Comparison of ENCODE assay signal across 6 cellular contexts in the genomic region with DNA sequence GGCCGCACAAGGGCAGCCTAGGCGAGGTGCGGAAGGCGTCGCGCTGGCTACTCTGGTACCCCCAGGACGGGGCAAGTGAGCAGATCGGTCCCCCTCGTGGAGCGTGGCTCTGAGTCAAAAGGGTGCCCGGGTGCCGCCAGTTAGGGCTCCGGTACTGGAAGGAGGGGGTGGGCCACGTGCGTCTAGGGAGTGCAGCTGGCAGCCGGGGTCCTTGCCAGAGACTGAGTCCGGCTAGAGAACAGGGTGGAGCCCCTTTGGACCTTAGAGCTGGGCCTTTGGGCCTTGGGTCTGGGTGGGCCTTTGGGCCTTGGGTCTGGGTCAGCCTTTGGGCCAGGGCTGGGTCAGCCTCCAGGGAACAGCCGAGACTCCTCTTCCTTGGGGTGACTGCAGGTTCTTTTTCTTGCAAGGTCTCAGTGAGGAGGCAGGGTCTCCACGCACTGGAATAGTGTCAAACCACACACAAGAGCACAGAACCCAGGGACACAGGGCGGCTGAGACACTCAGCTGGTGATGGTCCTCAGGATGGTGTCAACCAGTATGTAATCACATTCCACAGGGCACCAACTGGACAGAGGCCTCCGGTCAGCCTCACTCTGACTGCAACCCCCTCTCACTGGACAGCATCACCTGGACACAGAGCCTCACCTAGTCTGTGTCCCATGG.
DNase-seq lines count a peak whose midpoint lies in the region; TF ChIP-seq lines count a peak whose summit lies in the region.
"Not testable (repeated sequence)": the region's sequence is repeated elsewhere in the genome, so short reads cannot be mapped to it uniquely, and the experiment has no call there.

No MANE protein-coding gene starts in this region.

- not testable (repeated sequence) for H3K4ac ChIP-seq in neuronal stem cell (ENCODE audit: low read length)

- H3K27me3 Mint-ChIP-seq in activated CD4-positive, alpha-beta memory T cell treated with anti-CD3 and anti-CD28 coated beads, Interleukin-2, amount 10 ng/mL, durations not matched to agents 7 days and 5 days: peaks cover 19% of the 10 kb centered on the region
- H3K27me3 Mint-ChIP-seq in endodermal cell (ENCODE audit: insufficient read depth) (peaks cover 51% of the 10 kb centered on the region), nephron progenitor cell (ENCODE audit: low read depth, poor library complexity) (peaks cover 56% of the 10 kb centered on the region)

- not testable (repeated sequence) for H3K14ac ChIP-seq in neuronal stem cell (ENCODE audit: low read length)

- not testable (repeated sequence) for H3K27ac Mint-ChIP-seq in activated CD4-positive, alpha-beta memory T cell treated with anti-CD3 and anti-CD28 coated beads, Interleukin-2, amount 10 ng/mL, durations not matched to agents 7 days and 5 days; endodermal cell; nephron progenitor cell

- 67 to 73% methylated on average over 5 to 18 of the region's 21 CpGs for whole genome bisulfite sequencing in endodermal cell (ENCODE audit: insufficient coverage in 1 of 2, insufficient read length in 1 of 2), 2 experiments
- no CpG with 5 or more reads among the region's 21 CpGs for whole genome bisulfite sequencing in neuronal stem cell (ENCODE audit: extremely low coverage in 2 of 2, insufficient read length in 2 of 2, insufficient replicate concordance in 1 of 2), 2 donors

- peak overlapping the region; percentile 73 for H3K23ac ChIP-seq in neuronal stem cell (ENCODE audit: low read depth, low read length, poor library complexity)

- not testable (repeated sequence) for H2AK5ac ChIP-seq in neuronal stem cell (ENCODE audit: low read depth, low read length)

- H3K36me3 ChIP-seq in H7 (replicated peaks; ENCODE audit: control insufficient read depth, insufficient read depth, low read length); endodermal cell (ENCODE audit: control insufficient read depth, insufficient read depth, low read length); neuronal stem cell (replicated peaks in 1 of 2; ENCODE audit: control insufficient read depth in 2 of 2, insufficient read depth in 2 of 2, low read length in 2 of 2): not testable (repeated sequence)

- not testable (repeated sequence) for H3K9me3 ChIP-seq in endodermal cell (ENCODE audit: control insufficient read depth, low read length); neuronal stem cell (replicated peaks in 1 of 2; ENCODE audit: control insufficient read depth in 2 of 2, insufficient read depth in 1 of 2, low read depth in 1 of 2, low read length in 2 of 2)

- CTCF ChIA-PET in activated CD4-positive, alpha-beta memory T cell treated with anti-CD3 and anti-CD28 coated beads, Interleukin-2, amount 10 ng/mL, durations not matched to agents 7 days and 5 days (lab: Charles Lee): not testable (repeated sequence)

- not testable (repeated sequence) for TF ChIP-seq CTCF in endodermal cell (conservative IDR thresholded peaks at IDR 0.05); nephron progenitor cell (IDR thresholded peaks at IDR 0.05)

- H4K8ac ChIP-seq in neuronal stem cell (ENCODE audit: low read depth, low read length): not testable (repeated sequence)

- H3K4me2 ChIP-seq in neuronal stem cell (ENCODE audit: insufficient read depth, low read length, poor library complexity, severe bottlenecking): not testable (repeated sequence)

- H3K4me1 ChIP-seq in endodermal cell (ENCODE audit: control insufficient read depth, insufficient read depth, low read length); neuronal stem cell (ENCODE audit: control insufficient read depth in 2 of 2, insufficient read depth in 1 of 2, low read depth in 1 of 2, low read length in 2 of 2): not testable (repeated sequence)

- not testable (repeated sequence) for H2BK15ac ChIP-seq in neuronal stem cell (ENCODE audit: low read length)

- not testable (repeated sequence) for H3K9me3 Mint-ChIP-seq in activated CD4-positive, alpha-beta memory T cell treated with anti-CD3 and anti-CD28 coated beads, Interleukin-2, amount 10 ng/mL, durations not matched to agents 7 days and 5 days; endodermal cell; nephron progenitor cell

- H4K91ac ChIP-seq in neuronal stem cell (ENCODE audit: low read depth, low read length, poor library complexity): not testable (repeated sequence)

- H3K18ac ChIP-seq in neuronal stem cell (ENCODE audit: low read length): not testable (repeated sequence)

- H3K4me3 ChIP-seq in H7 (ENCODE audit: insufficient read depth, low read depth, low read length); endodermal cell (ENCODE audit: low read length); neuronal stem cell (ENCODE audit: low read length in 2 of 2): not testable (repeated sequence)

- not testable (repeated sequence) for H3K4me1 Mint-ChIP-seq in activated CD4-positive, alpha-beta memory T cell treated with anti-CD3 and anti-CD28 coated beads, Interleukin-2, amount 10 ng/mL, durations not matched to agents 7 days and 5 days; endodermal cell; nephron progenitor cell

- peak; percentile 62 for DNase-seq in H7
- DNase-seq in activated CD4-positive, alpha-beta memory T cell treated with anti-CD3 and anti-CD28 coated beads, Interleukin-2, amount 10 ng/mL, durations not matched to agents 7 days and 5 days: peak; percentile 12
- peak; percentile 51 for DNase-seq in endodermal cell
- DNase-seq in nephron progenitor cell; neuronal stem cell (ENCODE audit: low spot score): not testable (repeated sequence)
- DNase-seq in stimulated activated CD8-positive, alpha-beta memory T cell treated with anti-CD3 and anti-CD28 coated beads, Interleukin-4, amount 100 ng/mL, for 48 hours: peak; percentile 20

- H3K79me1 ChIP-seq in neuronal stem cell (ENCODE audit: low read depth, low read length): not testable (repeated sequence)

- H3K36me3 Mint-ChIP-seq in activated CD4-positive, alpha-beta memory T cell treated with anti-CD3 and anti-CD28 coated beads, Interleukin-2, amount 10 ng/mL, durations not matched to agents 7 days and 5 days (ENCODE audit: low read depth); endodermal cell (ENCODE audit: low read depth); nephron progenitor cell (ENCODE audit: low read depth): not testable (repeated sequence)

- H3K27me3 ChIP-seq in H7 (ENCODE audit: control insufficient read depth, insufficient read depth, low read length): peaks cover 19% of the 10 kb centered on the region
- H3K27me3 ChIP-seq in endodermal cell (ENCODE audit: control insufficient read depth, insufficient read depth, low read length, poor library complexity, severe bottlenecking): peaks cover 33% of the 10 kb centered on the region
- H3K27me3 ChIP-seq in neuronal stem cell (ENCODE audit: control insufficient read depth in 3 of 3, insufficient read depth in 3 of 3, low read depth in 1 of 3, low read length in 3 of 3): peaks cover 0 to 27% (median 20%) of the 10 kb centered on the region in 3 experiments

- H3K9ac ChIP-seq in endodermal cell (ENCODE audit: extremely low read depth, low read length, poor library complexity, severe bottlenecking); neuronal stem cell (ENCODE audit: low read depth, low read length, poor library complexity): not testable (repeated sequence)

- H2BK12ac ChIP-seq in neuronal stem cell (ENCODE audit: low read length): not testable (repeated sequence)

- POLR2A ChIA-PET in activated CD4-positive, alpha-beta memory T cell treated with anti-CD3 and anti-CD28 coated beads, Interleukin-2, amount 10 ng/mL, durations not matched to agents 7 days and 5 days (lab: Charles Lee): not testable (repeated sequence)

- H3K4me3 Mint-ChIP-seq in activated CD4-positive, alpha-beta memory T cell treated with anti-CD3 and anti-CD28 coated beads, Interleukin-2, amount 10 ng/mL, durations not matched to agents 7 days and 5 days; endodermal cell: not testable (repeated sequence)
- peak overlapping the region; percentile 52 for H3K4me3 Mint-ChIP-seq in nephron progenitor cell

- H2AFZ ChIP-seq in neuronal stem cell (ENCODE audit: low read length): not testable (repeated sequence)

- not testable (repeated sequence) for H2BK5ac ChIP-seq in neuronal stem cell (ENCODE audit: low read length)

- H2BK120ac ChIP-seq in neuronal stem cell (ENCODE audit: low read depth, low read length): not testable (repeated sequence)

- H3K27ac ChIP-seq in endodermal cell (ENCODE audit: low read depth, low read length); neuronal stem cell (replicated peaks; ENCODE audit: low read length): not testable (repeated sequence)
